ENCODE assay signal across 16 cellular contexts in genomic region chr18:23057096-23057495, GRCh38.
"Had no signal": no experiment of that assay in that cellular context is flagged by ENCODE, and none has a peak within 500 bp of the region (broad histone marks: within the 10 kb centered on the region; RNA-seq: fewer than 3 reads in every experiment).

No MANE protein-coding gene starts in this region.

- DNase-seq: effector CD4-positive, alpha-beta T cell; endodermal cell; heart left ventricle; hippocampal formation; left colon; left ventricle myocardium superior; mesendoderm; naive thymus-derived CD4-positive, alpha-beta T cell; nephron progenitor cell; psoas muscle; stimulated activated CD4-positive, alpha-beta T cell treated with anti-CD3 and anti-CD28 coated beads, Interleukin-2, amount 100 ng/mL, for 24 hours; stimulated activated CD4-positive, alpha-beta T cell treated with anti-CD3 and anti-CD28 coated beads, Interleukin-4, amount 100 ng/mL, for 4 hours; stimulated activated naive B cell treated with anti-CD40 and anti-IgM and Interleukin-4, amounts not matched to agents 10 μg/mL and 1 μg/mL and 100 μg/mL, for 72 hours; stimulated activated naive CD8-positive, alpha-beta T cell treated with anti-CD3 and anti-CD28 coated beads, Interleukin-15, amount 100 ng/mL, for 72 hours; testis; upper lobe of right lung had no signal
